1 cellular context compared by ENCODE assay signal in genomic region chr13:52412128-52412527, GRCh38.
TF ChIP-seq lines count a peak whose summit lies in the region.

No MANE protein-coding gene starts in this region.

TF ChIP-seq in HEK293, 187 proteins besides CTCF, POLR2A, EP300 and RAD21 (continued from another document):
- TF ChIP-seq ZNF544 (tag by site-specific recombination; IDR thresholded peaks at IDR 0.05) (no peak), ZNF530 (tag by site-specific recombination; IDR thresholded peaks at IDR 0.05; ENCODE audit: low read depth) (no peak), MEIS1 (CRISPR knock-in tag; IDR thresholded peaks at IDR 0.05; ENCODE audit: borderline replicate concordance) (no peak), ZFHX2 (tag by site-specific recombination; conservative IDR thresholded peaks at IDR 0.05) (peak; percentile 49; the same call in 1 of the 2 replicates), ZNF132 (tag by site-specific recombination; IDR thresholded peaks at IDR 0.05; ENCODE audit: borderline replicate concordance) (no peak), ZFP41 (tag by site-specific recombination; IDR thresholded peaks at IDR 0.05; ENCODE audit: borderline replicate concordance) (no peak), ZNF324 (tag by site-specific recombination; IDR thresholded peaks at IDR 0.05) (no peak)
- TF ChIP-seq, protein P1, sequence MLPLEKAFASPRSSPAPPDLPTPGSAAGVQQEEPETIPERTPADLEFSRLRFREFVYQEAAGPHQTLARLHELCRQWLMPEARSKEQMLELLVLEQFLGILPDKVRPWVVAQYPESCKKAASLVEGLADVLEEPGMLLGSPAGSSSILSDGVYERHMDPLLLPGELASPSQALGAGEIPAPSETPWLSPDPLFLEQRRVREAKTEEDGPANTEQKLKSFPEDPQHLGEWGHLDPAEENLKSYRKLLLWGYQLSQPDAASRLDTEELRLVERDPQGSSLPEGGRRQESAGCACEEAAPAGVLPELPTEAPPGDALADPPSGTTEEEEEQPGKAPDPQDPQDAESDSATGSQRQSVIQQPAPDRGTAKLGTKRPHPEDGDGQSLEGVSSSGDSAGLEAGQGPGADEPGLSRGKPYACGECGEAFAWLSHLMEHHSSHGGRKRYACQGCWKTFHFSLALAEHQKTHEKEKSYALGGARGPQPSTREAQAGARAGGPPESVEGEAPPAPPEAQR (tag by site-specific recombination; IDR thresholded peaks at IDR 0.05), result no peak
